In the genomic region with DNA sequence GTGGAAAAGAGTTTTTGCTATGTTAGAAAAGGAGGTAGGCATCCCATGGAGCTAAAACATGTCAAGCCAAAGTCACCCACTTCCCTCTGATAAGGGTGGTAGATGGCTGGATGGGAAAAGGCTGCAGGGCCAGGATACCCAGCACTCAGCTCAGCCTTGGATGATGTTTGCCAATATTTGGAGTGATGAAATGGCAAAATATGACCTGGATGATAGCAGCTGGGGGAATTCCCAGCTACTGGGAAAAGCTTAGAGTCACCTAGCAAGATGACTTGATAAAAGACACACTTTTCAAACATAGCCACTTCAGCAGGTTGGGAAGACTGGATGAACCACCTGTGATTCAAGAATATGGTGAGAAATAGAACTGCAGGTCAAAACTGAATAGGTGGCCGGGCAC, we compare ENCODE assay signal across 2 cellular contexts.
TF ChIP-seq lines count a peak whose summit lies in the region.

No MANE protein-coding gene starts in this region.

TF ChIP-seq in liver, 16 proteins besides CTCF, POLR2A, EP300 and RAD21 (continued from another document):
- TF ChIP-seq, protein P1, sequence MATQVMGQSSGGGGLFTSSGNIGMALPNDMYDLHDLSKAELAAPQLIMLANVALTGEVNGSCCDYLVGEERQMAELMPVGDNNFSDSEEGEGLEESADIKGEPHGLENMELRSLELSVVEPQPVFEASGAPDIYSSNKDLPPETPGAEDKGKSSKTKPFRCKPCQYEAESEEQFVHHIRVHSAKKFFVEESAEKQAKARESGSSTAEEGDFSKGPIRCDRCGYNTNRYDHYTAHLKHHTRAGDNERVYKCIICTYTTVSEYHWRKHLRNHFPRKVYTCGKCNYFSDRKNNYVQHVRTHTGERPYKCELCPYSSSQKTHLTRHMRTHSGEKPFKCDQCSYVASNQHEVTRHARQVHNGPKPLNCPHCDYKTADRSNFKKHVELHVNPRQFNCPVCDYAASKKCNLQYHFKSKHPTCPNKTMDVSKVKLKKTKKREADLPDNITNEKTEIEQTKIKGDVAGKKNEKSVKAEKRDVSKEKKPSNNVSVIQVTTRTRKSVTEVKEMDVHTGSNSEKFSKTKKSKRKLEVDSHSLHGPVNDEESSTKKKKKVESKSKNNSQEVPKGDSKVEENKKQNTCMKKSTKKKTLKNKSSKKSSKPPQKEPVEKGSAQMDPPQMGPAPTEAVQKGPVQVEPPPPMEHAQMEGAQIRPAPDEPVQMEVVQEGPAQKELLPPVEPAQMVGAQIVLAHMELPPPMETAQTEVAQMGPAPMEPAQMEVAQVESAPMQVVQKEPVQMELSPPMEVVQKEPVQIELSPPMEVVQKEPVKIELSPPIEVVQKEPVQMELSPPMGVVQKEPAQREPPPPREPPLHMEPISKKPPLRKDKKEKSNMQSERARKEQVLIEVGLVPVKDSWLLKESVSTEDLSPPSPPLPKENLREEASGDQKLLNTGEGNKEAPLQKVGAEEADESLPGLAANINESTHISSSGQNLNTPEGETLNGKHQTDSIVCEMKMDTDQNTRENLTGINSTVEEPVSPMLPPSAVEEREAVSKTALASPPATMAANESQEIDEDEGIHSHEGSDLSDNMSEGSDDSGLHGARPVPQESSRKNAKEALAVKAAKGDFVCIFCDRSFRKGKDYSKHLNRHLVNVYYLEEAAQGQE (IDR thresholded peaks at IDR 0.05), result no peak
- no peak for TF ChIP-seq NR2F2 (IDR thresholded peaks at IDR 0.05)
- TF ChIP-seq SP1 (IDR thresholded peaks at IDR 0.05), result no peak

TF ChIP-seq in HepG2, 621 proteins besides CTCF, POLR2A, EP300 and RAD21 (continued from another document):
- TF ChIP-seq, protein P2, sequence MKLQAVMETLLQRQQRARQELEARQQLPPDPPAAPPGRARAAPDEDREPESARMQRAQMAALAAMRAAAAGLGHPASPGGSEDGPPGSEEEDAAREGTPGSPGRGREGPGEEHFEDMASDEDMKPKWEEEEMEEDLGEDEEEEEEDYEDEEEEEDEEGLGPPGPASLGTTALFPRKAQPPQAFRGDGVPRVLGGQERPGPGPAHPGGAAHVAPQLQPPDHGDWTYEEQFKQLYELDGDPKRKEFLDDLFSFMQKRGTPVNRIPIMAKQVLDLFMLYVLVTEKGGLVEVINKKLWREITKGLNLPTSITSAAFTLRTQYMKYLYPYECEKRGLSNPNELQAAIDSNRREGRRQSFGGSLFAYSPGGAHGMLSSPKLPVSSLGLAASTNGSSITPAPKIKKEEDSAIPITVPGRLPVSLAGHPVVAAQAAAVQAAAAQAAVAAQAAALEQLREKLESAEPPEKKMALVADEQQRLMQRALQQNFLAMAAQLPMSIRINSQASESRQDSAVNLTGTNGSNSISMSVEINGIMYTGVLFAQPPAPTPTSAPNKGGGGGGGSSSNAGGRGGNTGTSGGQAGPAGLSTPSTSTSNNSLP (IDR thresholded peaks at IDR 0.05; ENCODE audit: low read depth, low read length), result no peak
- no peak for TF ChIP-seq ZNF841 (CRISPR knock-in tag; IDR thresholded peaks at IDR 0.05; ENCODE audit: borderline replicate concordance)
- TF ChIP-seq, protein P3, sequence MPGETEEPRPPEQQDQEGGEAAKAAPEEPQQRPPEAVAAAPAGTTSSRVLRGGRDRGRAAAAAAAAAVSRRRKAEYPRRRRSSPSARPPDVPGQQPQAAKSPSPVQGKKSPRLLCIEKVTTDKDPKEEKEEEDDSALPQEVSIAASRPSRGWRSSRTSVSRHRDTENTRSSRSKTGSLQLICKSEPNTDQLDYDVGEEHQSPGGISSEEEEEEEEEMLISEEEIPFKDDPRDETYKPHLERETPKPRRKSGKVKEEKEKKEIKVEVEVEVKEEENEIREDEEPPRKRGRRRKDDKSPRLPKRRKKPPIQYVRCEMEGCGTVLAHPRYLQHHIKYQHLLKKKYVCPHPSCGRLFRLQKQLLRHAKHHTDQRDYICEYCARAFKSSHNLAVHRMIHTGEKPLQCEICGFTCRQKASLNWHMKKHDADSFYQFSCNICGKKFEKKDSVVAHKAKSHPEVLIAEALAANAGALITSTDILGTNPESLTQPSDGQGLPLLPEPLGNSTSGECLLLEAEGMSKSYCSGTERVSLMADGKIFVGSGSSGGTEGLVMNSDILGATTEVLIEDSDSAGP (CRISPR knock-in tag; IDR thresholded peaks at IDR 0.05; ENCODE audit: borderline replicate concordance), result no peak
- TF ChIP-seq ZNF614 (CRISPR knock-in tag; IDR thresholded peaks at IDR 0.05; ENCODE audit: borderline replicate concordance), result no peak
- TF ChIP-seq ASH2L (IDR thresholded peaks at IDR 0.05; ENCODE audit: insufficient read length, low read depth, low read length), result no peak
